In genomic region chr1:89550995-89551394, GRCh38 we compare ENCODE assay signal across 1 cellular context.
A peak's percentile ranks its signal among the peaks of the same experiment; 100 is the strongest.
TF ChIP-seq lines count a peak whose summit lies in the region.

No MANE protein-coding gene starts in this region.

TF ChIP-seq in K562, 482 proteins besides CTCF, POLR2A, EP300 and RAD21 (continued from another document and continues in another):
- no peak for TF ChIP-seq ZKSCAN3 (CRISPR knock-in tag; IDR thresholded peaks at IDR 0.05)
- TF ChIP-seq ZKSCAN1 (IDR thresholded peaks at IDR 0.05; ENCODE audit: low read depth, low read length) = no peak
- TF ChIP-seq MAFF (IDR thresholded peaks at IDR 0.05; ENCODE audit: low read length) = no peak
- no peak for TF ChIP-seq RNF219 (CRISPR knock-in tag; IDR thresholded peaks at IDR 0.05)
- no peak for TF ChIP-seq ELK3 (CRISPR knock-in tag; IDR thresholded peaks at IDR 0.05)
- no peak for TF ChIP-seq ELF4 (CRISPR knock-in tag; IDR thresholded peaks at IDR 0.05)
- no peak for TF ChIP-seq ZNF347 (CRISPR knock-in tag; IDR thresholded peaks at IDR 0.05; ENCODE audit: low read depth)
- TF ChIP-seq ETS2 (tag; IDR thresholded peaks at IDR 0.05; ENCODE audit: borderline replicate concordance, poor library complexity, severe bottlenecking) = no peak
- TF ChIP-seq KLF16 (IDR thresholded peaks at IDR 0.05) = no peak
- TF ChIP-seq ZNF282 (CRISPR knock-in tag; IDR thresholded peaks at IDR 0.05) = no peak
- no peak for TF ChIP-seq ARHGAP35 (IDR thresholded peaks at IDR 0.05; ENCODE audit: partially characterized antibody)
- TF ChIP-seq ZNF785 (CRISPR knock-in tag; IDR thresholded peaks at IDR 0.05) = no peak
- TF ChIP-seq HDAC1 (IDR thresholded peaks at IDR 0.05) = peak in 1 of 2 experiments; percentile 53; a peak in 1 of 4 replicates
- TF ChIP-seq HDAC8 (tag; IDR thresholded peaks at IDR 0.05) = no peak
- no peak for TF ChIP-seq ZNF143 (CRISPR knock-in tag; IDR thresholded peaks at IDR 0.05)
- no peak for TF ChIP-seq ZMIZ1 (IDR thresholded peaks at IDR 0.05; ENCODE audit: low read depth in 2 of 2, low read length in 2 of 2)
- TF ChIP-seq MGA (IDR thresholded peaks at IDR 0.05) = peak; percentile 44
- TF ChIP-seq HDGF (IDR thresholded peaks at IDR 0.05) = peak; percentile 63; the same call in 1 of the 2 replicates
- no peak for TF ChIP-seq ZNF764 (CRISPR knock-in tag; IDR thresholded peaks at IDR 0.05; ENCODE audit: low read depth)
- TF ChIP-seq STAT6 (CRISPR knock-in tag; IDR thresholded peaks at IDR 0.05) = no peak
- no peak for TF ChIP-seq TCF7L2 (IDR thresholded peaks at IDR 0.05; ENCODE audit: low read depth, low read length)
- peak; percentile 70; the same call in 1 of the 2 replicates for TF ChIP-seq HDAC2 (IDR thresholded peaks at IDR 0.05)
- TF ChIP-seq ZNF584 (CRISPR knock-in tag; IDR thresholded peaks at IDR 0.05; ENCODE audit: low read depth) = no peak
- no peak for TF ChIP-seq ZNF146 (CRISPR knock-in tag; IDR thresholded peaks at IDR 0.05; ENCODE audit: unreplicated experiment)
- TF ChIP-seq RBM14 (IDR thresholded peaks at IDR 0.05; ENCODE audit: borderline replicate concordance, insufficient read depth, low read depth, low read length) = no peak
- no peak for TF ChIP-seq MED1 (CRISPR knock-in tag; IDR thresholded peaks at IDR 0.05; ENCODE audit: borderline replicate concordance)
- no peak for TF ChIP-seq E2F8 (IDR thresholded peaks at IDR 0.05; ENCODE audit: low read depth, partially characterized antibody)
- peak; percentile 70; the same call in 1 of the 2 replicates for TF ChIP-seq DMBX1 (CRISPR knock-in tag; IDR thresholded peaks at IDR 0.05; ENCODE audit: borderline replicate concordance)
- no peak for TF ChIP-seq SREBF1 (IDR thresholded peaks at IDR 0.05; ENCODE audit: borderline replicate concordance, low read depth, low read length)
- TF ChIP-seq USF2 (CRISPR knock-in tag; IDR thresholded peaks at IDR 0.05) = no peak
- TF ChIP-seq ZNF696 (CRISPR knock-in tag; conservative IDR thresholded peaks at IDR 0.05) = no peak
- no peak for TF ChIP-seq POU5F1 (IDR thresholded peaks at IDR 0.05; ENCODE audit: borderline replicate concordance, low read depth, low read length, partially characterized antibody)
